28 cellular contexts compared by ENCODE assay signal in genomic region chr14:102903889-102904512, GRCh38. TPM values are rescaled to one million over a fixed set of nuclear protein-coding genes. Genes with fewer than 3 reads are reported as not detected.
DNase-seq lines count a peak whose midpoint lies in the region; ATAC-seq and TF ChIP-seq lines count a peak whose summit lies in the region.
"Had no signal": no experiment of that assay in that cellular context is flagged by ENCODE, and none has a peak within 500 bp of the region (broad histone marks: within the 10 kb centered on the region; RNA-seq: fewer than 3 reads in every experiment).

No MANE protein-coding gene starts in this region.

- peaks cover 7% of the 10 kb centered on the region for H3K36me3 ChIP-seq in cardiac muscle cell
- H3K36me3 ChIP-seq in left ventricle myocardium inferior, result peaks cover 31% of the 10 kb centered on the region
- H3K36me3 ChIP-seq in aorta (ENCODE audit: control insufficient read depth in 1 of 2, insufficient read depth in 2 of 2, low read length in 1 of 2), result no peaks in the 10 kb centered on the region

- TF ChIP-seq CTCF in cardiac muscle cell (IDR thresholded peaks at IDR 0.05; ENCODE audit: low read depth, low read length) (no peak), left ventricle myocardium inferior (IDR thresholded peaks at IDR 0.05; ENCODE audit: borderline replicate concordance) (no peak)

- intact Hi-C loops in left ventricle myocardium inferior (cut with micrococcal nuclease) (no loop called here), aorta (cut with DNase I) (no loop called here)

- CTCF ChIA-PET in activated CD4-positive, alpha-beta T cell treated with anti-CD3 and anti-CD28 coated beads, Interleukin-2, amount 10 ng/mL, durations not matched to agents 7 days and 5 days (lab: Charles Lee), result interaction anchor here (0.8 kb wide), 1 partner anchor 9 kb away, joined by 3 read pairs; no protein-coding TSS in a partner anchor

- POLR2A ChIA-PET in activated CD4-positive, alpha-beta T cell treated with anti-CD3 and anti-CD28 coated beads, Interleukin-2, amount 10 ng/mL, durations not matched to agents 7 days and 5 days (lab: Charles Lee), result no interaction called here

- peaks cover 28% of the 10 kb centered on the region for H3K36me3 Mint-ChIP-seq in activated CD4-positive, alpha-beta T cell treated with anti-CD3 and anti-CD28 coated beads, Interleukin-2, amount 10 ng/mL, durations not matched to agents 7 days and 5 days (ENCODE audit: low read depth)
- peaks cover 9 to 26% of the 10 kb centered on the region in 2 donors for H3K36me3 Mint-ChIP-seq in naive B cell

- H3K27ac ChIP-seq in cardiac muscle cell (peak overlapping the region; percentile 59), left ventricle myocardium inferior (replicated peaks) (no peak overlapping the region), aorta (ENCODE audit: low read depth in 1 of 2, low read length in 2 of 2) (no peak overlapping the region)
- H3K27ac ChIP-seq: ascending aorta, heart right ventricle, neutrophil, RWPE1, tibial artery had no signal

- H3K27ac Mint-ChIP-seq in activated CD4-positive, alpha-beta T cell treated with anti-CD3 and anti-CD28 coated beads, Interleukin-2, amount 10 ng/mL, durations not matched to agents 7 days and 5 days, result peak overlapping the region; percentile 72
- peak overlapping the region; percentile 20 to 93 (median 68) for H3K27ac Mint-ChIP-seq in naive B cell
- H3K27ac Mint-ChIP-seq: activated CD4-positive, alpha-beta T cell treated with anti-CD3 and anti-CD28 coated beads, Interleukin-2, amount 10 ng/mL, durations not matched to agents 24 days and 14 days; CD8-positive, alpha-beta T cell; HFFc6 had no signal

- H3K4me3 ChIP-seq in cardiac muscle cell (no peak overlapping the region), left ventricle myocardium inferior (no peak overlapping the region), aorta (ENCODE audit: low read length in 2 of 2) (no peak overlapping the region)
- H3K4me3 ChIP-seq: ascending aorta, heart right ventricle, lung, tibial artery had no signal

- no peak overlapping the region for H3K4me3 Mint-ChIP-seq in activated CD4-positive, alpha-beta T cell treated with anti-CD3 and anti-CD28 coated beads, Interleukin-2, amount 10 ng/mL, durations not matched to agents 7 days and 5 days
- H3K4me3 Mint-ChIP-seq in naive B cell, result peak overlapping the region in 2 of 8 donors; percentile 20 to 66
- H3K4me3 Mint-ChIP-seq: activated CD4-positive, alpha-beta T cell treated with anti-CD3 and anti-CD28 coated beads, Interleukin-2, amount 10 ng/mL, durations not matched to agents 24 days and 14 days; CD8-positive, alpha-beta T cell; endodermal cell; HFFc6 had no signal

- no peak for DNase-seq in activated CD4-positive, alpha-beta T cell treated with anti-CD3 and anti-CD28 coated beads, Interleukin-2, amount 10 ng/mL, durations not matched to agents 7 days and 5 days
- no peak for DNase-seq in activated CD4-positive, alpha-beta T cell treated with anti-CD3 and anti-CD28 coated beads for 1 hour
- DNase-seq in cardiac muscle cell (ENCODE audit: low read depth in 1 of 2, low spot score in 1 of 2) (no peak), left ventricle myocardium inferior (no peak), naive B cell (no peak), aorta (peak; percentile 33 to 53), mesenteric fat pad (ENCODE audit: low spot score) (no peak)
- DNase-seq: activated CD4-positive, alpha-beta T cell treated with anti-CD3 and anti-CD28 coated beads, Interleukin-2, amount 10 ng/mL, durations not matched to agents 24 days and 14 days; activated CD8-positive, alpha-beta memory T cell treated with anti-CD3 and anti-CD28 coated beads, Interleukin-2, amount 50 U/mL, for 48 hours; activated naive CD4-positive, alpha-beta T cell; AML-193; CD8-positive, alpha-beta T cell; endodermal cell; foreskin fibroblast; heart right ventricle; HFFc6; Kasumi-1; MV-4-11; NCI-H1436 treated with DMSO at 0.1 percent for 48 hours; NCI-H2107; tibial artery had no signal

- ATAC-seq in naive B cell (ENCODE audit: low read depth in 2 of 2) (no peak), aorta (ENCODE audit: low FRiP score) (no peak), HG03025 (IDR thresholded peaks at IDR 0.05; ENCODE audit: low FRiP score, unreplicated experiment) (no peak)
- ATAC-seq: CD8-positive, alpha-beta T cell; esophagus mucosa; heart right ventricle had no signal

- peaks cover 17% of the 10 kb centered on the region for H3K4me1 Mint-ChIP-seq in activated CD4-positive, alpha-beta T cell treated with anti-CD3 and anti-CD28 coated beads, Interleukin-2, amount 10 ng/mL, durations not matched to agents 7 days and 5 days
- H3K4me1 Mint-ChIP-seq in naive B cell, result peaks cover 44 to 62% (median 51%) of the 10 kb centered on the region in 3 donors

- H3K27me3 ChIP-seq in cardiac muscle cell (no peaks in the 10 kb centered on the region), left ventricle myocardium inferior (ENCODE audit: low read depth) (no peaks in the 10 kb centered on the region), aorta (ENCODE audit: control insufficient read depth in 1 of 2, insufficient read depth in 2 of 2, low read length in 1 of 2) (no peaks in the 10 kb centered on the region)
- H3K27me3 ChIP-seq: ascending aorta, heart right ventricle, neutrophil, tibial artery had no signal

- 98% methylated on average over 7 of the region's 7 CpGs for WGBS in aorta, 2 donors

- H3K27me3 Mint-ChIP-seq in activated CD4-positive, alpha-beta T cell treated with anti-CD3 and anti-CD28 coated beads, Interleukin-2, amount 10 ng/mL, durations not matched to agents 7 days and 5 days, result no peaks in the 10 kb centered on the region
- H3K27me3 Mint-ChIP-seq in naive B cell, result no peaks in the 10 kb centered on the region
- H3K27me3 Mint-ChIP-seq: activated CD4-positive, alpha-beta T cell treated with anti-CD3 and anti-CD28 coated beads, Interleukin-2, amount 10 ng/mL, durations not matched to agents 24 days and 14 days had no signal

- H3K9me3 Mint-ChIP-seq in activated CD4-positive, alpha-beta T cell treated with anti-CD3 and anti-CD28 coated beads, Interleukin-2, amount 10 ng/mL, durations not matched to agents 7 days and 5 days, result no peaks in the 10 kb centered on the region
- H3K9me3 Mint-ChIP-seq in naive B cell, result no peaks in the 10 kb centered on the region
- H3K9me3 Mint-ChIP-seq: activated CD4-positive, alpha-beta T cell treated with anti-CD3 and anti-CD28 coated beads, Interleukin-2, amount 10 ng/mL, durations not matched to agents 24 days and 14 days; CD8-positive, alpha-beta T cell; HFFc6 had no signal

- no peaks in the 10 kb centered on the region for H3K9me3 ChIP-seq in cardiac muscle cell (ENCODE audit: low read depth)
- no peaks in the 10 kb centered on the region for H3K9me3 ChIP-seq in left ventricle myocardium inferior (replicated peaks)
- no peaks in the 10 kb centered on the region for H3K9me3 ChIP-seq in aorta (ENCODE audit: control insufficient read depth, low read length)
- H3K9me3 ChIP-seq: ascending aorta, heart right ventricle, neutrophil, tibial artery had no signal

- H3K4me1 ChIP-seq in cardiac muscle cell (ENCODE audit: low read depth) (peaks cover 36% of the 10 kb centered on the region), left ventricle myocardium inferior (peaks cover 14% of the 10 kb centered on the region), aorta (ENCODE audit: control insufficient read depth in 1 of 2, insufficient read depth in 2 of 2, low read length in 2 of 2) (no peaks in the 10 kb centered on the region)
- H3K4me1 ChIP-seq: ascending aorta, tibial artery had no signal

RNA-seq across cellular contexts. Expression of gene AMN, which starts 18.5 kb away (rescaled TPM):
- under 1 TPM; 0.15 to 0.30 TPM for total RNA-seq in activated CD4-positive, alpha-beta T cell treated with anti-CD3 and anti-CD28 coated beads, Interleukin-2, amount 10 ng/mL, durations not matched to agents 7 days and 5 days
- total RNA-seq in cardiac muscle cell (0.21 and 0.48 TPM in 2 replicates), left ventricle myocardium inferior (not detected), aorta (under 1 TPM; 0.16 to 0.48 TPM), mesenteric fat pad (1.8 TPM)
- polyA plus RNA-seq in cardiac muscle cell (1.3 and 2.5 TPM in 2 replicates), naive B cell (ENCODE audit: low read depth in 6 of 6) (1 to 10 TPM; 1.8 to 5.7 (median 2.4) TPM), aorta (1 to 10 TPM in 1 of 2 donors, under 1 TPM in 1; 0.20 to 8.8 TPM)
- total RNA-seq: cardiac septum, HFFc6 had no signal

Comparison
In these comparisons a context has a peak if more than half of its experiments do, and no peak if none do; other contexts are left out.
1. DNase-seq: peak in aorta (2 of 2); none in activated CD4-positive, alpha-beta T cell treated with anti-CD3 and anti-CD28 coated beads, Interleukin-2, amount 10 ng/mL, durations not matched to agents 7 days and 5 days (single experiment), activated CD4-positive, alpha-beta T cell treated with anti-CD3 and anti-CD28 coated beads for 1 hour (single experiment), cardiac muscle cell (0 of 2), left ventricle myocardium inferior (single experiment), naive B cell (single experiment) and mesenteric fat pad (single experiment).